ENCODE assay signal across 8 cellular contexts in genomic region chr2:174485763-174486613, GRCh38. TPM values are rescaled to one million over a fixed set of nuclear protein-coding genes. Genes with fewer than 3 reads are reported as not detected.
DNase-seq lines count a peak whose midpoint lies in the region; ATAC-seq, FAIRE-seq and TF ChIP-seq lines count a peak whose summit lies in the region.

No MANE protein-coding gene starts in this region.

- H3K27me3 Mint-ChIP-seq in astrocyte (ENCODE audit: low read depth, unreplicated experiment): no peaks in the 10 kb centered on the region

- peak; percentile 17 for FAIRE-seq in astrocyte (lab: Jason Lieb, UNC)

- intact Hi-C loops in PC-9 (cut with micrococcal nuclease; ENCODE audit: unreplicated experiment): no loop called here

- no peaks in the 10 kb centered on the region for H3K9me2 ChIP-seq in PC-9 (ENCODE audit: insufficient read depth)

- H3K27ac Mint-ChIP-seq in astrocyte (ENCODE audit: unreplicated experiment): peak overlapping the region; percentile 79

- H3K79me2 ChIP-seq in PC-9 (ENCODE audit: low read depth) (no peaks in the 10 kb centered on the region), astrocyte (ENCODE audit: insufficient read depth, low read length) (no peaks in the 10 kb centered on the region)

- H3K27ac ChIP-seq in AG04450 (ENCODE audit: low read depth, low read length) (peak overlapping the region; percentile 68), PC-9 (no peak overlapping the region), astrocyte (ENCODE audit: low read depth, low read length) (no peak overlapping the region), iPS-18a (ENCODE audit: low read length) (no peak overlapping the region)

- ATAC-seq in GM18858 (IDR thresholded peaks at IDR 0.05; ENCODE audit: unreplicated experiment) (peak; percentile 10), HG03108 (IDR thresholded peaks at IDR 0.05; ENCODE audit: unreplicated experiment) (peak; percentile 21)

- H3K9ac ChIP-seq in astrocyte (ENCODE audit: low read length): peak overlapping the region; percentile 84
- no peak overlapping the region for H3K9ac ChIP-seq in iPS-18a (ENCODE audit: low read length)

- H3K4me2 ChIP-seq in PC-9 (peak overlapping the region; percentile 93), astrocyte (ENCODE audit: low read length) (peak overlapping the region; percentile 99)

- peak overlapping the region; percentile 91 for H3K4me3 Mint-ChIP-seq in astrocyte (ENCODE audit: unreplicated experiment)

- H3K4me3 ChIP-seq in AG04450 (ENCODE audit: low read depth, low read length) (peak overlapping the region; percentile 90), PC-9 (peak overlapping the region; percentile 94), astrocyte (ENCODE audit: insufficient read depth, low read depth, low read length) (peak overlapping the region; percentile 90), iPS-18a (ENCODE audit: low read length) (peak overlapping the region; percentile 78), skeletal muscle cell (ENCODE audit: low read depth, low read length) (peak overlapping the region; percentile 83)

- H3K36me3 ChIP-seq in PC-9 (ENCODE audit: low read depth) (no peaks in the 10 kb centered on the region), astrocyte (ENCODE audit: insufficient read depth, low read length) (peaks cover 4% of the 10 kb centered on the region), iPS-18a (ENCODE audit: control insufficient read depth, low read depth, low read length) (no peaks in the 10 kb centered on the region)

- no peak for TF ChIP-seq CTCF in AG04450 (IDR thresholded peaks at IDR 0.05; ENCODE audit: low read depth, low read length)
- no peak for TF ChIP-seq CTCF in PC-9 (conservative IDR thresholded peaks at IDR 0.05)
- no peak for TF ChIP-seq CTCF in astrocyte (IDR thresholded peaks at IDR 0.05; ENCODE audit: insufficient read depth, low read depth, low read length)

- H2AFZ ChIP-seq in PC-9 (peak overlapping the region; percentile 100), astrocyte (ENCODE audit: low read depth, low read length) (peak overlapping the region; percentile 99)

- H3K4me1 Mint-ChIP-seq in astrocyte (ENCODE audit: low read depth, unreplicated experiment): peaks cover 10% of the 10 kb centered on the region

- H3K27me3 ChIP-seq in AG04450 (ENCODE audit: control insufficient read depth, insufficient read depth, low read length): peaks cover 4% of the 10 kb centered on the region
- H3K27me3 ChIP-seq in PC-9 (ENCODE audit: insufficient read depth, low read depth): no peaks in the 10 kb centered on the region
- no peaks in the 10 kb centered on the region for H3K27me3 ChIP-seq in astrocyte (ENCODE audit: insufficient read depth, low read length)
- H3K27me3 ChIP-seq in iPS-18a (ENCODE audit: control insufficient read depth, insufficient read depth, low read length): peaks cover 37% of the 10 kb centered on the region

- H3K9me3 Mint-ChIP-seq in astrocyte (ENCODE audit: unreplicated experiment): no peaks in the 10 kb centered on the region

- POLR2A ChIA-PET in AG04450 (lab: Yijun Ruan, JAX): interaction anchor here (0.6 kb wide), 1 partner anchor 202 kb away, joined by 3 read pairs; no protein-coding TSS in a partner anchor
- POLR2A ChIA-PET in PC-9 (lab: Charles Lee; ENCODE audit: unreplicated experiment): interaction anchor here (0.6 kb wide), 2 partner anchors 15 to 57 kb away, joined by 4 to 21 read pairs; no protein-coding TSS in a partner anchor

- H3K9me3 ChIP-seq in AG04450 (ENCODE audit: control insufficient read depth, insufficient read depth, low read length) (no peaks in the 10 kb centered on the region), PC-9 (ENCODE audit: insufficient read depth, low read depth) (no peaks in the 10 kb centered on the region; the same call in 1 of the 2 replicates), astrocyte (ENCODE audit: insufficient read depth, low read depth, low read length) (no peaks in the 10 kb centered on the region), iPS-18a (ENCODE audit: control insufficient read depth, low read depth, low read length) (no peaks in the 10 kb centered on the region)

- CTCF ChIA-PET in AG04450 (lab: Charles Lee) (interaction anchor here (0.8 to 7.5 kb wide), 6 partner anchors 10 to 203 kb away, joined by 3 to 64 read pairs (median 4); no protein-coding TSS in a partner anchor), PC-9 (lab: Charles Lee) (interaction anchor here (0.6 to 1.7 kb wide), 4 partner anchors 22 to 1459 kb away, joined by 3 to 16 read pairs (median 4); no protein-coding TSS in a partner anchor)

- no peaks in the 10 kb centered on the region for H3F3A ChIP-seq in PC-9 (ENCODE audit: insufficient read depth, low read depth)

- no peaks in the 10 kb centered on the region for H4K20me1 ChIP-seq in PC-9 (ENCODE audit: insufficient read depth)
- H4K20me1 ChIP-seq in astrocyte (ENCODE audit: insufficient read depth, low read length): no peaks in the 10 kb centered on the region

- BruUV-seq in PC-9 (replicated peaks; lab: Mats Ljungman, UMichigan): no TSS peak

- H3K4me1 ChIP-seq in PC-9 (replicated peaks; ENCODE audit: insufficient read depth) (peaks cover 12% of the 10 kb centered on the region), astrocyte (ENCODE audit: insufficient read depth, low read length) (peaks cover 3% of the 10 kb centered on the region), iPS-18a (ENCODE audit: control insufficient read depth, low read depth, low read length) (no peaks in the 10 kb centered on the region)

- peak; percentile 41 for DNase-seq in AG04450 (ENCODE audit: low read depth, low spot score)
- DNase-seq in PC-9: peak in 1 of 2 experiments; percentile 19
- peak; percentile 12 for DNase-seq in astrocyte (ENCODE audit: low read depth)
- DNase-seq in skeletal muscle cell (ENCODE audit: low read depth): no peak
- DNase-seq in NCI-H1930 (lab: John Stamatoyannopoulos, UW): no peak

- H3K36me3 Mint-ChIP-seq in astrocyte (ENCODE audit: low read depth, unreplicated experiment): peaks cover 2% of the 10 kb centered on the region

RNA-seq across cellular contexts. Expression of gene GPR155, which starts 0.8 kb away (rescaled TPM):
- polyA plus RNA-seq in AG04450 (2011; rRNA removed): 3.8 and 5.4 TPM in 2 replicates
- 1.9 and 2.7 TPM in 2 replicates for polyA minus RNA-seq in AG04450 (2011; rRNA and poly(A)+ RNA removed)
- 0.18 and 0.79 TPM in 2 replicates for total RNA-seq in PC-9 (2021)
- total RNA-seq in astrocyte: 9.3 and 11.0 TPM in 2 replicates

Comparison
In these comparisons a context has a peak if more than half of its experiments do, and no peak if none do; other contexts are left out.
1. DNase-seq: peak in AG04450 (single experiment) and astrocyte (single experiment); none in skeletal muscle cell (single experiment) and NCI-H1930 (0 of 2).
2. Peak in every context shown above with its lines, with median percentiles within 50 percentile points of each other: H3K4me3 ChIP-seq.